In the genomic region with DNA sequence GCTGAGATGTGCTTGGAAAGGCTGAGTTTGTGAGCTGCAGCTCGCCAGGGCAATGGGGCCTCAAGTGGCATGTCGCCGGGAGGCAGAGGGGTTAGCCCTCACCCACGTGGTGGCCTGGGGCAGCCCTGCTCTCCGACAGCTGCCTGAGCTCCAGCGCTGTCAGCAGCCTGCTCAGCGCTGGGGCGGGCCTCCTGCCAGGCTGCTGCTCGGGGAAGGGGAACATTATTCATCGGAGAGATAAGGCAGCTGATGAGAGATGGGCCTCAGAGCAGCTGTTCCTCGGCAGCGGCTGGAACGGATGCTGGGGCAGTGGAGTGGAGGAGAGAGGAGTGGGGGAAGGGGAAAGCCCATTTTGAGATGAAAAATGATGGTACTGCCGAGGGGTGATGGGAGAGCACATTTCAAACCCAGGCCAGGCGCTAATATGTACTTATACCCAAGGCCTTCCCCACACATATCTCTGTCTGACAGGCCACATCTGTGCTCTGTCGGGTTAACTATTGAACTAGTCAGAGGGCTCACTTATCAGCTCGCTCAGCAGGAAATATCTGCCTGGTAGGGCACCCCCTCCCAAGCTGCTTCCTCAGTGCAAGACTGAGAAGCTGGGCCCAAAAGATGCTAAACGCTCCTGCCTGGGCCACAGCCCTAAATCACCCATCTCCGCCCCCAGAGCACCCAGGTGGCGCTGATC, we compare ENCODE assay signal across 9 cellular contexts.
A peak's percentile ranks its signal among the peaks of the same experiment; 100 is the strongest.
DNase-seq lines count a peak whose midpoint lies in the region; TF ChIP-seq lines count a peak whose summit lies in the region.
"Had no signal": no experiment of that assay in that cellular context is flagged by ENCODE, and none has a peak within 500 bp of the region (broad histone marks: within the 10 kb centered on the region; RNA-seq: fewer than 3 reads in every experiment).

No MANE protein-coding gene starts in this region.

- H3K9me3 Mint-ChIP-seq in endodermal cell (no peaks in the 10 kb centered on the region), neural progenitor cell (no peaks in the 10 kb centered on the region)

- H3K27ac Mint-ChIP-seq in endodermal cell, result no peak overlapping the region
- H3K27ac Mint-ChIP-seq in neural progenitor cell, result peak overlapping the region; percentile 91

- H3K36me3 ChIP-seq in endodermal cell (ENCODE audit: control insufficient read depth, insufficient read depth, low read length), result no peaks in the 10 kb centered on the region
- no peaks in the 10 kb centered on the region for H3K36me3 ChIP-seq in neural progenitor cell
- H3K36me3 ChIP-seq in Karpas-422 (ENCODE audit: insufficient read depth, low read length), result no peaks in the 10 kb centered on the region
- H3K36me3 ChIP-seq: neutrophil had no signal

- TF ChIP-seq CTCF in endodermal cell (conservative IDR thresholded peaks at IDR 0.05), result no peak
- TF ChIP-seq CTCF in neural progenitor cell (IDR thresholded peaks at IDR 0.05), result no peak
- TF ChIP-seq CTCF in GM10266 (IDR thresholded peaks at IDR 0.05; ENCODE audit: control insufficient read depth, insufficient read depth, low read depth, missing control alignments), result no peak

- H3K27me3 ChIP-seq in endodermal cell (ENCODE audit: control insufficient read depth, insufficient read depth, low read length, poor library complexity, severe bottlenecking), result no peaks in the 10 kb centered on the region
- no peaks in the 10 kb centered on the region for H3K27me3 ChIP-seq in neural progenitor cell
- H3K27me3 ChIP-seq in Karpas-422 (ENCODE audit: low read length), result no peaks in the 10 kb centered on the region

- H3K9ac ChIP-seq in endodermal cell (ENCODE audit: extremely low read depth, low read length, poor library complexity, severe bottlenecking), result no peak overlapping the region
- H3K9ac ChIP-seq in neural progenitor cell, result no peak overlapping the region
- no peak overlapping the region for H3K9ac ChIP-seq in Karpas-422 (ENCODE audit: low read length)

- H4K20me1 ChIP-seq in neural progenitor cell (ENCODE audit: low read depth) (no peaks in the 10 kb centered on the region), Karpas-422 (ENCODE audit: insufficient read depth, low read depth, low read length) (no peaks in the 10 kb centered on the region)

- H3K4me2 ChIP-seq in neural progenitor cell (no peak overlapping the region), Karpas-422 (ENCODE audit: low read depth, low read length, poor library complexity, severe bottlenecking) (no peak overlapping the region)

- no peaks in the 10 kb centered on the region for H3K79me2 ChIP-seq in neural progenitor cell (ENCODE audit: low read depth)
- no peaks in the 10 kb centered on the region for H3K79me2 ChIP-seq in Karpas-422 (ENCODE audit: low read length)

- H3K4me1 ChIP-seq in endodermal cell (ENCODE audit: control insufficient read depth, insufficient read depth, low read length) (peaks cover 5% of the 10 kb centered on the region), neural progenitor cell (no peaks in the 10 kb centered on the region), Karpas-422 (ENCODE audit: low read length) (no peaks in the 10 kb centered on the region)

- H3K9me3 ChIP-seq in endodermal cell (ENCODE audit: control insufficient read depth, low read length), result no peaks in the 10 kb centered on the region
- H3K9me3 ChIP-seq in neural progenitor cell (ENCODE audit: low read depth), result no peaks in the 10 kb centered on the region
- no peaks in the 10 kb centered on the region for H3K9me3 ChIP-seq in Karpas-422 (ENCODE audit: low read length)
- H3K9me3 ChIP-seq: neutrophil had no signal

- peak overlapping the region; percentile 70 for H3K27ac ChIP-seq in endodermal cell (ENCODE audit: low read depth, low read length)
- H3K27ac ChIP-seq in neural progenitor cell, result no peak overlapping the region
- no peak overlapping the region for H3K27ac ChIP-seq in Karpas-422 (ENCODE audit: low read length)
- H3K27ac ChIP-seq: neutrophil had no signal

- no peaks in the 10 kb centered on the region for H3F3A ChIP-seq in neural progenitor cell (ENCODE audit: low read depth)

- H3K4me3 ChIP-seq in endodermal cell (ENCODE audit: low read length) (no peak overlapping the region), neural progenitor cell (no peak overlapping the region), Karpas-422 (ENCODE audit: low read length) (no peak overlapping the region)

- H3K4me1 Mint-ChIP-seq in endodermal cell, result peaks cover 7% of the 10 kb centered on the region
- peaks cover 25% of the 10 kb centered on the region for H3K4me1 Mint-ChIP-seq in neural progenitor cell

- 62 to 83% methylated on average over 12 to 20 of the region's 20 CpGs for WGBS in endodermal cell (ENCODE audit: insufficient coverage in 1 of 2, insufficient read length in 1 of 2), 2 experiments

- H3K36me3 Mint-ChIP-seq in endodermal cell (ENCODE audit: low read depth) (no peaks in the 10 kb centered on the region), neural progenitor cell (no peaks in the 10 kb centered on the region)

- H3K4me3 Mint-ChIP-seq in endodermal cell, result no peak overlapping the region
- H3K4me3 Mint-ChIP-seq in neural progenitor cell, result no peak overlapping the region

- no peaks in the 10 kb centered on the region for H3K9me2 ChIP-seq in Karpas-422 (replicated peaks; ENCODE audit: insufficient read depth, low read length)

- no peak overlapping the region for H2AFZ ChIP-seq in neural progenitor cell (replicated peaks)
- H2AFZ ChIP-seq in Karpas-422 (ENCODE audit: low read length), result no peak overlapping the region

- H3K27me3 Mint-ChIP-seq in endodermal cell (ENCODE audit: insufficient read depth) (no peaks in the 10 kb centered on the region), neural progenitor cell (ENCODE audit: insufficient read depth, low read depth) (peaks cover 6% of the 10 kb centered on the region)

- DNase-seq in CMK (ENCODE audit: low read depth) (peak; percentile 95), NCI-H510A (lab: John Stamatoyannopoulos, UW) (peak; percentile 36), endodermal cell (peak; percentile 61), neural progenitor cell (ENCODE audit: low spot score) (no peak), Karpas-422 (no peak), GM10266 (ENCODE audit: extremely low spot score) (no peak), SIG-M5 (lab: John Stamatoyannopoulos, UW) (no peak)
- DNase-seq in activated CD4-positive, alpha-beta T cell treated with anti-CD3 and anti-CD28 coated beads for 4 hours, result no peak

Comparison
In these comparisons a context has a peak if more than half of its experiments do, and no peak if none do; other contexts are left out.
1. DNase-seq: peak in CMK (single experiment), NCI-H510A (single experiment) and endodermal cell (single experiment); none in neural progenitor cell (single experiment), Karpas-422 (single experiment), GM10266 (single experiment), activated CD4-positive, alpha-beta T cell treated with anti-CD3 and anti-CD28 coated beads for 4 hours (0 of 2) and SIG-M5 (single experiment).